Comparison of ENCODE assay signal across 7 cellular contexts in the genomic region with DNA sequence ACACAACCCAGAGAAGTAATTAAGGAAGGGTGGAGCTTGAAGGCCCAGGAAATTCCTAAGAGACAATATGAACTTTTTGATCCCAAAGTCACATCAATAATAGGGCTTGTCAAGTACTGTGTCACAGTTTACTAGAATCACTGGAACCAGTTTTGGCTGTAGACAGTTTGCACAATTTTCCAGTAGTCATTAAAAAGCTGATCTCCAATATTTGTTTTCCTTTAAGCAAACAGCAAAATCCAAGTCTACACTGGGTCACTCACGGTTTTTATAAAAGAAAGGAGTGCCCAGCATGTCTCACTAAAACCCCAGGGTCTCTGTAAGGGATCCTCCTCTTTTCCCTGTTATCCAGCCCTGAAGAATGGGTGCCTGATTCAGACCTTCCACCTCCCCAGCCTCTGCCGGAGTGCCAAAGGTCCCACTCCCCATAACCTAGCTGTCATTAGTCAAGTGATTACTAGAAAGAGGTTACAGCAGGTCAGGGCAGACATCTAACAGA. TPM values are rescaled to one million over a fixed set of nuclear protein-coding genes. Genes with fewer than 3 reads are reported as not detected.
DNase-seq lines count a peak whose midpoint lies in the region; ATAC-seq lines count a peak whose summit lies in the region.

No MANE protein-coding gene starts in this region.

- no peaks in the 10 kb centered on the region for H3K9me3 ChIP-seq in iPS-20b (ENCODE audit: insufficient read depth, low read depth, low read length)

- peak overlapping the region; percentile 92 for H3K27ac Mint-ChIP-seq in activated T-helper 17 cell treated with anti-CD3 and anti-CD28 coated beads, Interleukin-2, amount 50 U/mL, for 72 hours
- peak overlapping the region; percentile 92 for H3K27ac Mint-ChIP-seq in stimulated activated naive B cell treated with anti-CD40 and anti-IgM and Interleukin-4, amounts not matched to agents 10 μg/mL and 1 μg/mL and 100 μg/mL, for 72 hours

- H3K4me1 Mint-ChIP-seq in activated T-helper 17 cell treated with anti-CD3 and anti-CD28 coated beads, Interleukin-2, amount 50 U/mL, for 72 hours, result no peaks in the 10 kb centered on the region
- peaks cover 11 to 14% of the 10 kb centered on the region in 2 donors for H3K4me1 Mint-ChIP-seq in stimulated activated naive B cell treated with anti-CD40 and anti-IgM and Interleukin-4, amounts not matched to agents 10 μg/mL and 1 μg/mL and 100 μg/mL, for 72 hours

- H3K4me3 Mint-ChIP-seq in activated T-helper 17 cell treated with anti-CD3 and anti-CD28 coated beads, Interleukin-2, amount 50 U/mL, for 72 hours, result peak overlapping the region; percentile 86
- peak overlapping the region; percentile 88 to 93 for H3K4me3 Mint-ChIP-seq in stimulated activated naive B cell treated with anti-CD40 and anti-IgM and Interleukin-4, amounts not matched to agents 10 μg/mL and 1 μg/mL and 100 μg/mL, for 72 hours

- peaks cover 12% of the 10 kb centered on the region for H3K36me3 Mint-ChIP-seq in activated T-helper 17 cell treated with anti-CD3 and anti-CD28 coated beads, Interleukin-2, amount 50 U/mL, for 72 hours (ENCODE audit: low read depth)
- H3K36me3 Mint-ChIP-seq in stimulated activated naive B cell treated with anti-CD40 and anti-IgM and Interleukin-4, amounts not matched to agents 10 μg/mL and 1 μg/mL and 100 μg/mL, for 72 hours, result peaks cover 0 to 11% of the 10 kb centered on the region in 2 donors

- H3K9me3 Mint-ChIP-seq in activated T-helper 17 cell treated with anti-CD3 and anti-CD28 coated beads, Interleukin-2, amount 50 U/mL, for 72 hours, result no peaks in the 10 kb centered on the region
- H3K9me3 Mint-ChIP-seq in stimulated activated naive B cell treated with anti-CD40 and anti-IgM and Interleukin-4, amounts not matched to agents 10 μg/mL and 1 μg/mL and 100 μg/mL, for 72 hours, result no peaks in the 10 kb centered on the region

- no peaks in the 10 kb centered on the region for H3K27me3 Mint-ChIP-seq in activated T-helper 17 cell treated with anti-CD3 and anti-CD28 coated beads, Interleukin-2, amount 50 U/mL, for 72 hours
- no peaks in the 10 kb centered on the region for H3K27me3 Mint-ChIP-seq in stimulated activated naive B cell treated with anti-CD40 and anti-IgM and Interleukin-4, amounts not matched to agents 10 μg/mL and 1 μg/mL and 100 μg/mL, for 72 hours

- peak overlapping the region; percentile 98 for H3K4me3 ChIP-seq in iPS-20b (ENCODE audit: low read length)

- H3K36me3 ChIP-seq in iPS-20b (ENCODE audit: insufficient read depth, low read depth, low read length), result no peaks in the 10 kb centered on the region

- H3K27ac ChIP-seq in iPS-20b (ENCODE audit: low read length), result no peak overlapping the region

- peak; percentile 15 for ATAC-seq in HG03103 (IDR thresholded peaks at IDR 0.05; ENCODE audit: low read depth, unreplicated experiment)
- ATAC-seq in activated T-helper 17 cell treated with anti-CD3 and anti-CD28 coated beads, Interleukin-2, amount 50 U/mL, for 72 hours (replicated peaks), result no peak
- no peak for ATAC-seq in stimulated activated naive B cell treated with anti-CD40 and anti-IgM and Interleukin-4, amounts not matched to agents 10 μg/mL and 1 μg/mL and 100 μg/mL, for 72 hours (replicated peaks)

- H3K27me3 ChIP-seq in iPS-20b (ENCODE audit: insufficient read depth, low read length), result no peaks in the 10 kb centered on the region

- H3K4me1 ChIP-seq in iPS-20b (ENCODE audit: insufficient read depth, low read length), result no peaks in the 10 kb centered on the region

- peak overlapping the region; percentile 80 for H3K9ac ChIP-seq in iPS-20b (ENCODE audit: low read depth, low read length)

- DNase-seq in stimulated activated naive B cell treated with anti-CD40 and anti-IgM and Interleukin-4, amounts not matched to agents 10 μg/mL and 1 μg/mL and 100 μg/mL, for 72 hours, result no peak
- DNase-seq in NCI-H2171 treated with DMSO at 0.1 percent for 48 hours (lab: John Stamatoyannopoulos, UW) (no peak), kidney glomerular epithelial cell (lab: John Stamatoyannopoulos, UW) (no peak), hypothalamus (lab: John Stamatoyannopoulos, UW) (no peak)

RNA-seq across cellular contexts. Expression of gene SLC25A16, which starts 0.6 kb away (rescaled TPM):
- 10 to 100 TPM; 16.6 to 17.0 TPM for total RNA-seq in activated T-helper 17 cell treated with anti-CD3 and anti-CD28 coated beads, Interleukin-2, amount 50 U/mL, for 72 hours

RNA-seq across cellular contexts. Expression of gene TET1, which starts 33.5 kb away (rescaled TPM):
- under 1 TPM; 0.86 to 0.87 TPM for total RNA-seq in activated T-helper 17 cell treated with anti-CD3 and anti-CD28 coated beads, Interleukin-2, amount 50 U/mL, for 72 hours

RNA-seq across cellular contexts. Expression of gene DNA2, which starts 54.9 kb away (rescaled TPM):
- 10 to 100 TPM; 35.0 to 39.8 TPM for total RNA-seq in activated T-helper 17 cell treated with anti-CD3 and anti-CD28 coated beads, Interleukin-2, amount 50 U/mL, for 72 hours
